In genomic region chr22:39432361-39432811, GRCh38 we compare ENCODE assay signal across 19 cellular contexts. TPM values are rescaled to one million over a fixed set of nuclear protein-coding genes. Genes with fewer than 3 reads are reported as not detected.
DNase-seq lines count a peak whose midpoint lies in the region; ATAC-seq and TF ChIP-seq lines count a peak whose summit lies in the region.
"Had no signal": no experiment of that assay in that cellular context is flagged by ENCODE, and none has a peak within 500 bp of the region (broad histone marks: within the 10 kb centered on the region; RNA-seq: fewer than 3 reads in every experiment).

No MANE protein-coding gene starts in this region.

- TF ChIP-seq CTCF in OCI-LY1 (IDR thresholded peaks at IDR 0.05; ENCODE audit: low read length) (no peak), mucosa of descending colon (IDR thresholded peaks at IDR 0.05) (no peak), GM23338 (conservative IDR thresholded peaks at IDR 0.05; ENCODE audit: low read depth in 2 of 2) (no peak)

- H3K4me3 Mint-ChIP-seq in GM23338 = no peak overlapping the region
- H3K4me3 Mint-ChIP-seq: activated CD8-positive, alpha-beta T cell treated with anti-CD3 and anti-CD28 coated beads for 36 hours; immature natural killer cell had no signal

- H3K27me3 Mint-ChIP-seq in GM23338 (ENCODE audit: insufficient read depth, low read depth, poor library complexity) = peaks cover 12% of the 10 kb centered on the region
- H3K27me3 Mint-ChIP-seq: activated CD8-positive, alpha-beta T cell treated with anti-CD3 and anti-CD28 coated beads for 36 hours had no signal

- H3K4me2 ChIP-seq in OCI-LY1 (ENCODE audit: low read length) (no peak overlapping the region), GM23338 (no peak overlapping the region)

- H3K27me3 ChIP-seq in OCI-LY1 (ENCODE audit: insufficient read depth, low read length) (no peaks in the 10 kb centered on the region), GM23338 (ENCODE audit: insufficient read depth) (no peaks in the 10 kb centered on the region)
- H3K27me3 ChIP-seq: foreskin keratinocyte, pancreas had no signal

- H3F3A ChIP-seq in OCI-LY1 (ENCODE audit: insufficient read depth, low read length) (no peaks in the 10 kb centered on the region), GM23338 (replicated peaks; ENCODE audit: low read depth) (0 out of 2 replicates have a peak, but pooled peaks cover 7% of the 10 kb centered on the region)

- no peaks in the 10 kb centered on the region for H3K9me3 Mint-ChIP-seq in GM23338
- H3K9me3 Mint-ChIP-seq: activated CD8-positive, alpha-beta T cell treated with anti-CD3 and anti-CD28 coated beads for 36 hours; activated T-helper 2 cell treated with anti-CD3 and anti-CD28 coated beads, Interferon-gamma antibody, Interleukin-2, Interleukin-4, amounts not matched to agents 10 μg/mL and 5 μg/mL and 100 μg/mL, durations not matched to agents 14 hours and 24 hours and 36 hours; immature natural killer cell had no signal

- H3K4me3 ChIP-seq in OCI-LY1 (ENCODE audit: low read depth, low read length, poor library complexity, severe bottlenecking) (no peak overlapping the region), mucosa of descending colon (no peak overlapping the region), GM23338 (no peak overlapping the region)
- H3K4me3 ChIP-seq: pancreas, SK-N-MC had no signal

- H3K36me3 Mint-ChIP-seq in GM23338 (ENCODE audit: low read depth) = peaks cover 17% of the 10 kb centered on the region

- ATAC-seq in mucosa of descending colon = no peak
- no peak for ATAC-seq in GM18867 (IDR thresholded peaks at IDR 0.05; ENCODE audit: unreplicated experiment)
- no peak for ATAC-seq in GM23338
- ATAC-seq: activated CD8-positive, alpha-beta T cell treated with anti-CD3 and anti-CD28 coated beads for 36 hours; foreskin keratinocyte had no signal

- H3K4me1 ChIP-seq in OCI-LY1 (ENCODE audit: insufficient read depth, low read length, severe bottlenecking) (peaks cover 24% of the 10 kb centered on the region), mucosa of descending colon (ENCODE audit: low read depth) (peaks cover 7% of the 10 kb centered on the region), GM23338 (ENCODE audit: insufficient read depth) (peaks cover 23% of the 10 kb centered on the region)

- H3K4me1 Mint-ChIP-seq in GM23338 = peaks cover 38% of the 10 kb centered on the region

- H3K9me3 ChIP-seq in OCI-LY1 (ENCODE audit: low read length) (no peaks in the 10 kb centered on the region), mucosa of descending colon (no peaks in the 10 kb centered on the region)
- H3K9me3 ChIP-seq: pancreas had no signal

- H3K9me2 ChIP-seq in OCI-LY1 (ENCODE audit: low read depth, low read length) = no peaks in the 10 kb centered on the region
- H3K9me2 ChIP-seq in GM23338 (ENCODE audit: insufficient read depth) = no peaks in the 10 kb centered on the region

- intact Hi-C loops in mucosa of descending colon (cut with DNase I, micrococcal nuclease) = no loop called here

- no peak overlapping the region for H3K27ac Mint-ChIP-seq in GM23338
- H3K27ac Mint-ChIP-seq: activated CD8-positive, alpha-beta T cell treated with anti-CD3 and anti-CD28 coated beads for 36 hours; activated T-helper 2 cell treated with anti-CD3 and anti-CD28 coated beads, Interferon-gamma antibody, Interleukin-2, Interleukin-4, amounts not matched to agents 10 μg/mL and 5 μg/mL and 100 μg/mL, durations not matched to agents 14 hours and 24 hours and 36 hours had no signal

- H3K36me3 ChIP-seq in OCI-LY1 (ENCODE audit: insufficient read depth, low read length) = peaks cover 58% of the 10 kb centered on the region
- no peaks in the 10 kb centered on the region for H3K36me3 ChIP-seq in mucosa of descending colon (ENCODE audit: low read depth)
- H3K36me3 ChIP-seq in GM23338 (ENCODE audit: insufficient read depth) = no peaks in the 10 kb centered on the region

- peak overlapping the region; percentile 10 for H3K27ac ChIP-seq in OCI-LY1 (ENCODE audit: low read depth, low read length, poor library complexity, severe bottlenecking)
- peak overlapping the region; percentile 95 for H3K27ac ChIP-seq in cingulate gyrus (ENCODE audit: low read depth, low read length)
- no peak overlapping the region for H3K27ac ChIP-seq in GM23338 (ENCODE audit: low read depth)
- H3K27ac ChIP-seq: foreskin keratinocyte, HL-60, SK-N-MC had no signal

- DNase-seq in mucosa of descending colon (peak in 2 of 3 donors; percentile 25 to 37), superior temporal gyrus (ENCODE audit: extremely low spot score) (peak; percentile 39), ureter (ENCODE audit: low spot score) (no peak), GM23338 (ENCODE audit: low spot score) (no peak)
- DNase-seq in effector CD4-positive, alpha-beta T cell = no peak
- DNase-seq: activated CD8-positive, alpha-beta T cell treated with anti-CD3 and anti-CD28 coated beads for 36 hours; effector memory CD4-positive, alpha-beta T cell; foreskin keratinocyte; immature natural killer cell; NCI-H2227 treated with DMSO at 0.1 percent for 48 hours; stimulated activated CD4-positive, alpha-beta T cell treated with anti-CD3 and anti-CD28 coated beads, Interleukin-15, amount 100 ng/mL, for 24 hours; trophoblast cell had no signal

- H3K79me2 ChIP-seq in OCI-LY1 (ENCODE audit: insufficient read depth, low read length) (no peaks in the 10 kb centered on the region), GM23338 (replicated peaks; ENCODE audit: insufficient read depth) (no peaks in the 10 kb centered on the region)

- no peak overlapping the region for H3K9ac ChIP-seq in OCI-LY1 (ENCODE audit: low read length)

- H4K20me1 ChIP-seq in OCI-LY1 (ENCODE audit: insufficient read depth, low read length) = no peaks in the 10 kb centered on the region
- H4K20me1 ChIP-seq in GM23338 (replicated peaks; ENCODE audit: insufficient read depth) = no peaks in the 10 kb centered on the region

- H2AFZ ChIP-seq in OCI-LY1 (ENCODE audit: low read length) (no peak overlapping the region), GM23338 (no peak overlapping the region)

TF ChIP-seq in GM23338, 12 proteins besides CTCF, POLR2A, EP300 and RAD21 (continues in another document):
- no peak for TF ChIP-seq ZNF114 (CRISPR knock-in tag; IDR thresholded peaks at IDR 0.05)
- TF ChIP-seq STAT1 (IDR thresholded peaks at IDR 0.05; ENCODE audit: unreplicated experiment) = no peak
- TF ChIP-seq CREB1 (CRISPR knock-in tag; IDR thresholded peaks at IDR 0.05; ENCODE audit: low read depth) = no peak
- TF ChIP-seq POLR2AphosphoS5 (IDR thresholded peaks at IDR 0.05; ENCODE audit: low read depth) = no peak
- TF ChIP-seq EZH2phosphoT487 (IDR thresholded peaks at IDR 0.05; ENCODE audit: unreplicated experiment) = no peak
- TF ChIP-seq EZH2 (IDR thresholded peaks at IDR 0.05; ENCODE audit: low read depth, unreplicated experiment) = no peak
- no peak for TF ChIP-seq NANOG (IDR thresholded peaks at IDR 0.05; ENCODE audit: borderline replicate concordance)

RNA-seq across cellular contexts. Expression of gene MGAT3, which starts 24.4 kb away (rescaled TPM):
- total RNA-seq in mucosa of descending colon = 1 to 10 TPM; 5.1 to 8.5 (median 6.5) TPM
- total RNA-seq in ureter = 12.9 TPM
- 10.2 and 13.1 TPM in 2 replicates for total RNA-seq in GM23338 (2014; rRNA removed; shearing (Covaris generic))
- 1.6 and 1.7 TPM in 2 replicates for polyA plus RNA-seq in GM23338 (2016; fragmentation: Nextera tagmentation; extraction: Ambion mirVana)
- total RNA-seq: foreskin keratinocyte had no signal
- polyA plus RNA-seq: foreskin keratinocyte, immature natural killer cell had no signal

RNA-seq across cellular contexts. Expression of gene TAB1, which starts 32.8 kb away (rescaled TPM):
- 10 to 100 TPM; 19.2 to 29.9 (median 24.8) TPM for total RNA-seq in mucosa of descending colon
- total RNA-seq in ureter = 27.5 TPM
- 18.0 and 27.5 TPM in 2 replicates for total RNA-seq in GM23338 (2014; rRNA removed; shearing (Covaris generic))
- polyA plus RNA-seq in GM23338 (2016; fragmentation: Nextera tagmentation; extraction: Ambion mirVana) = 10.7 and 12.4 TPM in 2 replicates

Comparison
In these comparisons a context has a peak if more than half of its experiments do, and no peak if none do; other contexts are left out.
1. DNase-seq: peak in mucosa of descending colon (2 of 3) and superior temporal gyrus (single experiment); none in effector CD4-positive, alpha-beta T cell (single experiment), ureter (single experiment) and GM23338 (single experiment).